Comparison of ENCODE assay signal across 8 cellular contexts in the genomic region with DNA sequence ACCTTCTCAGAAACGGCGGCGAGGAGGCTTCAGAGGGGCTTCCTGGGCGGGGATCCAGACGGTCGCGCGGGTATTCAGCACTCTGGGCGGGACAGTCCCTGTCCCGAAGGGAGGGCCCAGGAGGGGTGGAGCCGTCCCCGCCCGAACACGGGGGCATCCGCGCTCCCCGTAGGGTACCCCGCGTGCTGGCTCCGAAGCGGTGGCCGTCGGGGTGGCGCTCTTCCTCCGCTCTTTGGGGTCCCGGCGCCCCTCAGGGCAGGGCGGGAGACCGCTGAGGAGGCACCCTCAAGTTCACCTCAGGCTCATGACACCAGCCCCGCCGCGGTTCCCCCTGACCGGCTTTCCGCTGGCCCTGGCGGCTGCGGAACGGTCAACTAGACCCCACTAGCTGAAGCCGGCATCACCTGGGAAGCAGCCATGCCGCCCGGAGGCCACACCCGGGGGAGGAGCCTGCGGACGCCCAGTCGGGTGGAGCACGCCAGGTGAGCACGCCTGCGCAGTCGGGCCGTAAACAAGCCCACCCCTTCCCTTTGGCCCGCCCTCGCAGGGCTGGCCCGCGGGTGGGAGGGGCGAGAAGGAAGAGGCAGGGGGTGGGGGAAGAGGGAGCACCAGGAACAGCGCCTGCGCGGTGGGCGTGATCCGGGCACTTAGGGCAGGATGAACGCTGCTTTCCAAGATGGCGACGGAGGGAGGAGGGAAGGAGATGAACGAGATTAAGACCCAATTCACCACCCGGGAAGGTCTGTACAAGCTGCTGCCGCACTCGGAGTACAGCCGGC. TPM values are rescaled to one million over a fixed set of nuclear protein-coding genes. Genes with fewer than 3 reads are reported as not detected.
DNase-seq lines count a peak whose midpoint lies in the region; ATAC-seq, FAIRE-seq and TF ChIP-seq lines count a peak whose summit lies in the region.

A gene with protein sequence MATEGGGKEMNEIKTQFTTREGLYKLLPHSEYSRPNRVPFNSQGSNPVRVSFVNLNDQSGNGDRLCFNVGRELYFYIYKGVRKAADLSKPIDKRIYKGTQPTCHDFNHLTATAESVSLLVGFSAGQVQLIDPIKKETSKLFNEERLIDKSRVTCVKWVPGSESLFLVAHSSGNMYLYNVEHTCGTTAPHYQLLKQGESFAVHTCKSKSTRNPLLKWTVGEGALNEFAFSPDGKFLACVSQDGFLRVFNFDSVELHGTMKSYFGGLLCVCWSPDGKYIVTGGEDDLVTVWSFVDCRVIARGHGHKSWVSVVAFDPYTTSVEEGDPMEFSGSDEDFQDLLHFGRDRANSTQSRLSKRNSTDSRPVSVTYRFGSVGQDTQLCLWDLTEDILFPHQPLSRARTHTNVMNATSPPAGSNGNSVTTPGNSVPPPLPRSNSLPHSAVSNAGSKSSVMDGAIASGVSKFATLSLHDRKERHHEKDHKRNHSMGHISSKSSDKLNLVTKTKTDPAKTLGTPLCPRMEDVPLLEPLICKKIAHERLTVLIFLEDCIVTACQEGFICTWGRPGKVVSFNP (plus strand): TSS at position 650 of the 779 bp plus-strand sequence. CDS start 27 bp downstream, at position 677.

- peak; percentile 98 for DNase-seq in GM12891 (ENCODE audit: insufficient read length, low spot score)
- peak; percentile 98 for DNase-seq in NCI-H1436 (lab: John Stamatoyannopoulos, UW)
- DNase-seq in T follicular helper cell (ENCODE audit: low read depth): peak; percentile 99
- peak; percentile 99 for DNase-seq in adipocyte (ENCODE audit: low read depth)
- peak; percentile 98 to 99 (median 99) for DNase-seq in heart left ventricle
- peak; percentile 97 to 100 (median 98) for DNase-seq in posterior cingulate gyrus
- peak; percentile 99 for DNase-seq in upper lobe of left lung

- TF ChIP-seq CTCF in heart left ventricle (IDR thresholded peaks at IDR 0.05) (no peak), upper lobe of left lung (IDR thresholded peaks at IDR 0.05) (no peak)

- peak; percentile 96 for ATAC-seq in HG02840 (IDR thresholded peaks at IDR 0.05; ENCODE audit: low FRiP score, unreplicated experiment)
- ATAC-seq in heart left ventricle: peak; percentile 99 to 100 (median 100)
- peak; percentile 100 for ATAC-seq in upper lobe of left lung (ENCODE audit: low FRiP score in 2 of 2)

- H3K4me1 ChIP-seq in adipocyte (ENCODE audit: control insufficient read depth, insufficient read depth, low read length): peaks cover 11% of the 10 kb centered on the region
- H3K4me1 ChIP-seq in heart left ventricle: peaks cover 0 to 35% (median 22%) of the 10 kb centered on the region in 12 donors
- H3K4me1 ChIP-seq in upper lobe of left lung: peaks cover 21 to 32% (median 22%) of the 10 kb centered on the region in 4 donors

- H3K27me3 ChIP-seq in adipocyte (replicated peaks; ENCODE audit: control insufficient read depth, insufficient read depth, low read length) (no peaks in the 10 kb centered on the region), heart left ventricle (no peaks in the 10 kb centered on the region), upper lobe of left lung (no peaks in the 10 kb centered on the region)

- H3K36me3 ChIP-seq in adipocyte (ENCODE audit: control insufficient read depth, insufficient read depth, low read length, severe bottlenecking) (no peaks in the 10 kb centered on the region), heart left ventricle (peaks cover 0 to 10% (median 6%) of the 10 kb centered on the region in 9 donors), upper lobe of left lung (no peaks in the 10 kb centered on the region)

- WGBS in heart left ventricle, 4 donors: 0 to 1% (median 1%) methylated on average over 33 to 67 of the region's 67 CpGs
- WGBS in upper lobe of left lung, 2 donors: 0% methylated on average over 32 to 45 of the region's 67 CpGs

- H3K27ac ChIP-seq in heart left ventricle (peak within 1 kb of the TSS; percentile 30 to 92 (median 86)), upper lobe of left lung (peak within 1 kb of the TSS; percentile 76 to 96 (median 95))

- H3K9me3 ChIP-seq in adipocyte (ENCODE audit: control insufficient read depth, low read length) (no peaks in the 10 kb centered on the region), heart left ventricle (no peaks in the 10 kb centered on the region), upper lobe of left lung (no peaks in the 10 kb centered on the region)

- H3K9ac ChIP-seq in adipocyte (ENCODE audit: low read length): peak within 1 kb of the TSS; percentile 98

- H3K4me3 ChIP-seq in adipocyte (ENCODE audit: low read length) (peak within 1 kb of the TSS; percentile 99), heart left ventricle (peak within 1 kb of the TSS; percentile 74 to 100 (median 96)), upper lobe of left lung (peak within 1 kb of the TSS; percentile 76 to 92 (median 88))

- TF ChIP-seq POLR2A in GM12891 (IDR thresholded peaks at IDR 0.05; ENCODE audit: low read depth, low read length) (peak; percentile 87), heart left ventricle (IDR thresholded peaks at IDR 0.05) (peak in 1 of 2 donors; percentile 49), upper lobe of left lung (IDR thresholded peaks at IDR 0.05) (peak in 3 of 4 donors; percentile 53 to 66 (median 57))

- intact Hi-C loops in heart left ventricle (cut with DNase I): loop anchor here in 5 of 10 donors (5.0 to 10.0 kb wide), 4 partner anchors 52 to 175 kb away; a partner anchor contains a TSS
- intact Hi-C loops in posterior cingulate gyrus (cut with DNase I): loop anchor here (5.0 kb wide), 3 partner anchors 42 to 173 kb away; no protein-coding TSS in a partner anchor

- FAIRE-seq in GM12891 (lab: Jason Lieb, UNC): peak; percentile 100

- TF ChIP-seq EP300 in upper lobe of left lung (IDR thresholded peaks at IDR 0.05): no peak

TF ChIP-seq in GM12891, 5 proteins besides CTCF, POLR2A, EP300 and RAD21:
- TF ChIP-seq PAX5 (IDR thresholded peaks at IDR 0.05; ENCODE audit: insufficient read depth, low read length, severe bottlenecking) (no peak), POLR2AphosphoS5 (IDR thresholded peaks at IDR 0.05; ENCODE audit: low read depth, low read length) (peak; percentile 84), SPI1 (IDR thresholded peaks at IDR 0.05; ENCODE audit: low read depth, low read length) (0 out of 2 replicates have a peak, but pooled peaks have one; percentile 1), POU2F2 (IDR thresholded peaks at IDR 0.05; ENCODE audit: low read depth, low read length) (0 out of 2 replicates have a peak, but pooled peaks have one; percentile 27), TAF1 (IDR thresholded peaks at IDR 0.05; ENCODE audit: low read depth, low read length) (peak; percentile 95)

RNA-seq across cellular contexts. Expression of the gene that starts here (rescaled TPM):
- 9.3 TPM for polyA plus RNA-seq in GM12891 (2012; ENCODE audit: low read depth, missing spikeins)
- 10 to 100 TPM; 15.8 to 26.5 (median 21.2) TPM for total RNA-seq in heart left ventricle
- 10 to 100 TPM; 10.4 to 15.9 TPM for polyA plus RNA-seq in heart left ventricle
- 10 to 100 TPM; 16.3 to 28.8 (median 20.6) TPM for total RNA-seq in upper lobe of left lung

Comparison
In these comparisons a context has a peak if more than half of its experiments do, and no peak if none do; other contexts are left out.
1. Peak in every context shown above with its lines: DNase-seq, ATAC-seq, H3K4me3 ChIP-seq and H3K27ac ChIP-seq.